ENCODE assay signal across 1 cellular context in the genomic region with DNA sequence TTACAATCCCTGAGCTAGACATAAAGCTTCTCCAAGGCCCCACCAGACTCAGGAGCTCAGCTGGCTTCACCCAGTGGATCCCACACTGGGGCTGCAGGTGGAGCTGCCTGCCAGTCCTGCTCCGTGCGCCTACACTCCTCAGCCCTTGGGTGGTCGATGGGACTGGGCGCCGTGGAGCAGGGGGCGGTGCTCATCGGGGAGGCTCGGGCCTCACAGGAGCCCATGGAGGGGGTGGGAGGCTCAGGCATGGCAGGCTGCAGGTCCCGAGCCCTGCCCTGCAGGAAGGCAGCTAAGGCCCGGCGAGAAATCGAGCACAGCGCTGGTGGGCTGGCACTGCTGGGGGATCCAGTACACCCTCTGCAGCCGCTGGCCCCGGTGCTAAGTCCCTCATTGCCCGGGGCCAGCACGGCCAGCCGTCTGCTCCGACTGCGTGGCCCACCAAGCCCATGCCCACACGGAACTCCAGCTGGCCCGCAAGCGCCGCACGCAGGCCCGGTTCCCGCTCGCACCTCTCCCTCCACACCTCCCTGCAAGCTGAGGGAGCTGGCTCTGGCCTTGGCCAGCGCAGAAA. TPM values are rescaled to one million over a fixed set of nuclear protein-coding genes. Genes with fewer than 3 reads are reported as not detected.
"Had no signal": no experiment of that assay in that cellular context is flagged by ENCODE, and none has a peak within 500 bp of the region (broad histone marks: within the 10 kb centered on the region; RNA-seq: fewer than 3 reads in every experiment).

No MANE protein-coding gene starts in this region.

RNA-seq across cellular contexts. Expression of a gene that starts 53.4 kb away (rescaled TPM):
- total RNA-seq: OCI-LY7 had no signal
